In the genomic region with DNA sequence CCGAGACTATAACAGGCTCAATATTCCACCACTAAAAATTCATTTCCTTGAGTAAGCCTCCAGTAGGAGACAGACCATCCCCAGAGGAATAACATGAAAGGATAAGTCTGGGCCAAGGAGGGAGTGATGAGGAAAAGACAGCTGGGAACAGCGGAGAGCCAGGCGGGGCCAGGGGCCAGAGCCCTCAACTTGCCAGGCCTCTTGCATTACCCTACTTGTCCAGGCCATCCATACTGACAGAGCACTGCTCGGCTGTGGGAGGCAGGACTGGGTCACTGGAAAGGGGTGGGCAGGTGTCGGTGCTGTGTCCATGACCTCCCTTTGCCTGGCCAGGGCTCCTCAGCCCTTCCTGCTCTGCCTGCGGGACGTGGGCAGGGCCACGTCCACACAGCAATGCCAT, we compare ENCODE assay signal across 23 cellular contexts. TPM values are rescaled to one million over a fixed set of nuclear protein-coding genes. Genes with fewer than 3 reads are reported as not detected.
A peak's percentile ranks its signal among the peaks of the same experiment; 100 is the strongest.
DNase-seq lines count a peak whose midpoint lies in the region; ATAC-seq, FAIRE-seq and TF ChIP-seq lines count a peak whose summit lies in the region.
"Had no signal": no experiment of that assay in that cellular context is flagged by ENCODE, and none has a peak within 500 bp of the region (broad histone marks: within the 10 kb centered on the region; RNA-seq: fewer than 3 reads in every experiment).

No MANE protein-coding gene starts in this region.

- H3K9ac ChIP-seq in mesenchymal stem cell (ENCODE audit: low read length) = no peak overlapping the region
- H3K9ac ChIP-seq in HepG2 (ENCODE audit: insufficient read depth, low read depth, low read length) = no peak overlapping the region

- H3K27me3 ChIP-seq in gastroesophageal sphincter (peaks cover 6% of the 10 kb centered on the region), mesenchymal stem cell (ENCODE audit: control insufficient read depth in 1 of 2, insufficient read depth in 1 of 2, low read length in 2 of 2) (peaks cover 0 to 19% of the 10 kb centered on the region in 2 experiments), transverse colon (no peaks in the 10 kb centered on the region), HepG2 (ENCODE audit: control insufficient read depth in 1 of 2, insufficient read depth in 2 of 2, low read length in 2 of 2) (peaks cover 4 to 25% of the 10 kb centered on the region in 2 experiments; a peak in 3 of 5 replicates)
- H3K27me3 ChIP-seq: BE2C had no signal

- H4K8ac ChIP-seq in mesenchymal stem cell (ENCODE audit: low read length) = no peak overlapping the region

- H3K27me3 Mint-ChIP-seq in activated T-cell treated with anti-CD3 and anti-CD28 coated beads, Interleukin-2, amount 50 U/mL, for 24 hours = peaks cover 8% of the 10 kb centered on the region

- POLR2A ChIA-PET in HepG2 (lab: Yijun Ruan, JAX) = no interaction called here

- no peaks in the 10 kb centered on the region for H3K36me3 Mint-ChIP-seq in activated T-cell treated with anti-CD3 and anti-CD28 coated beads, Interleukin-2, amount 50 U/mL, for 24 hours (ENCODE audit: low read depth)
- H3K36me3 Mint-ChIP-seq in stimulated activated effector memory CD8-positive, alpha-beta T cell treated with anti-CD3 and anti-CD28 coated beads, Interleukin-12 subunit alpha, Interleukin-12 subunit beta, amount 100 ng/mL, for 72 hours = no peaks in the 10 kb centered on the region

- H4K20me1 ChIP-seq in HepG2 (ENCODE audit: insufficient read depth, low read length) = no peaks in the 10 kb centered on the region

- TF ChIP-seq EP300 in gastroesophageal sphincter (IDR thresholded peaks at IDR 0.05) (no peak), transverse colon (IDR thresholded peaks at IDR 0.05; ENCODE audit: low read depth) (no peak), HepG2 (IDR thresholded peaks at IDR 0.05; ENCODE audit: low read depth in 2 of 2, low read length in 2 of 2) (no peak), HepG2 (CRISPR knock-in tag; IDR thresholded peaks at IDR 0.05; ENCODE audit: borderline replicate concordance) (no peak)

- H4K91ac ChIP-seq in mesenchymal stem cell (ENCODE audit: low read length) = peak overlapping the region; percentile 25

- H2BK15ac ChIP-seq in mesenchymal stem cell (ENCODE audit: low read depth, poor library complexity, severe bottlenecking) = no peak overlapping the region

- no peak overlapping the region for H3K27ac ChIP-seq in gastroesophageal sphincter
- no peak overlapping the region for H3K27ac ChIP-seq in mesenchymal stem cell (ENCODE audit: low read length, poor library complexity, severe bottlenecking)
- H3K27ac ChIP-seq in transverse colon = no peak overlapping the region
- H3K27ac ChIP-seq in HepG2 (ENCODE audit: extremely low read length, insufficient read depth, low read length) = no peak overlapping the region

- H3K4me1 ChIP-seq in gastroesophageal sphincter (no peaks in the 10 kb centered on the region), mesenchymal stem cell (ENCODE audit: control insufficient read depth, insufficient read depth, low read depth, low read length) (peaks cover 8% of the 10 kb centered on the region), transverse colon (no peaks in the 10 kb centered on the region), HepG2 (ENCODE audit: insufficient read depth, low read length) (peaks cover 9% of the 10 kb centered on the region; the same call in 1 of the 2 replicates)

- H3K4ac ChIP-seq in mesenchymal stem cell (ENCODE audit: low read depth in 1 of 2, low read length in 2 of 2) = no peak overlapping the region

- BruUV-seq in HepG2 (replicated peaks; lab: Mats Ljungman, UMichigan) = no TSS peak

- FAIRE-seq in HepG2 (lab: Jason Lieb, UNC) = no peak

- H3K9me3 ChIP-seq in gastroesophageal sphincter (no peaks in the 10 kb centered on the region), mesenchymal stem cell (ENCODE audit: control insufficient read depth, low read length) (no peaks in the 10 kb centered on the region), transverse colon (no peaks in the 10 kb centered on the region), HepG2 (ENCODE audit: low read length) (no peaks in the 10 kb centered on the region)
- H3K9me3 ChIP-seq: BE2C had no signal

- intact Hi-C loops in transverse colon (cut with DNase I; ENCODE audit: low total_unique reads) (no loop called here), HepG2 (cut with micrococcal nuclease; ENCODE audit: unreplicated experiment) (no loop called here)

- no peak overlapping the region for H2AK5ac ChIP-seq in mesenchymal stem cell (ENCODE audit: low read length, severe bottlenecking)

- peak; percentile 3 for DNase-seq in activated T-cell treated with anti-CD3 and anti-CD28 coated beads, Interleukin-2, amount 50 U/mL, for 1 hour
- no peak for DNase-seq in activated T-cell treated with anti-CD3 and anti-CD28 coated beads, Interleukin-2, amount 50 U/mL, for 24 hours
- DNase-seq in mesenchymal stem cell (no peak), transverse colon (no peak), HepG2 (ENCODE audit: low spot score) (no peak), NCI-H2171 (lab: John Stamatoyannopoulos, UW) (no peak)
- DNase-seq in stimulated activated effector memory CD8-positive, alpha-beta T cell treated with anti-CD3 and anti-CD28 coated beads, Interleukin-12 subunit alpha, Interleukin-12 subunit beta, amount 100 ng/mL, for 72 hours (ENCODE audit: low spot score in 2 of 2) = no peak
- DNase-seq: 8988T; BE2C; CD4-positive, alpha-beta T cell; EL; Kasumi-1; MM.1S; NCI-H1092 treated with DMSO at 0.1 percent for 48 hours; NCI-H1694 treated with DMSO at 0.1 percent for 48 hours; NCI-H446 treated with DMSO at 0.1 percent for 48 hours; NCI-H748 treated with DMSO at 0.1 percent for 48 hours; OCI-M1 had no signal

- no peak overlapping the region for H3K4me2 ChIP-seq in mesenchymal stem cell (ENCODE audit: low read length, poor library complexity, severe bottlenecking)
- no peak overlapping the region for H3K4me2 ChIP-seq in HepG2 (ENCODE audit: low read depth, low read length)

- H3K9me3 Mint-ChIP-seq in activated T-cell treated with anti-CD3 and anti-CD28 coated beads, Interleukin-2, amount 50 U/mL, for 24 hours = no peaks in the 10 kb centered on the region
- H3K9me3 Mint-ChIP-seq in stimulated activated effector memory CD8-positive, alpha-beta T cell treated with anti-CD3 and anti-CD28 coated beads, Interleukin-12 subunit alpha, Interleukin-12 subunit beta, amount 100 ng/mL, for 72 hours = no peaks in the 10 kb centered on the region
- H3K9me3 Mint-ChIP-seq: CD4-positive, alpha-beta T cell had no signal

- no peaks in the 10 kb centered on the region for H3K79me1 ChIP-seq in mesenchymal stem cell (replicated peaks; ENCODE audit: low read length, poor library complexity, severe bottlenecking)

- peak overlapping the region in 1 of 2 experiments; percentile 64 for H3K14ac ChIP-seq in mesenchymal stem cell (ENCODE audit: low read length in 2 of 2)

- ATAC-seq in gastroesophageal sphincter = peak; percentile 85
- ATAC-seq in stimulated activated effector memory CD8-positive, alpha-beta T cell treated with anti-CD3 and anti-CD28 coated beads, Interleukin-12 subunit alpha, Interleukin-12 subunit beta, amount 100 ng/mL, for 72 hours = no peak
- no peak for ATAC-seq in HepG2

- CTCF ChIA-PET in HepG2 (lab: Yijun Ruan, JAX; ENCODE audit: low intra/inter-chr PET ratio, low total read pairs) = no interaction called here

- no peak overlapping the region for H2AFZ ChIP-seq in mesenchymal stem cell (ENCODE audit: low read depth, low read length)
- H2AFZ ChIP-seq in HepG2 (ENCODE audit: low read length) = no peak overlapping the region

- no peak overlapping the region for H2BK5ac ChIP-seq in mesenchymal stem cell (ENCODE audit: low read depth, low read length, poor library complexity, severe bottlenecking)

- WGBS in gastroesophageal sphincter (ENCODE audit: low coverage in 1 of 2), 2 donors = 55 to 57% methylated on average over 1 to 5 of the region's 8 CpGs
- WGBS in mesenchymal stem cell = 76% methylated on average over 7 of the region's 8 CpGs
- WGBS in transverse colon (ENCODE audit: low coverage in 1 of 2), 2 donors = 75 to 100% methylated on average over 2 to 8 of the region's 8 CpGs
- whole genome bisulfite sequencing in HepG2 (ENCODE audit: low lambda C conversion rate) = 67% methylated on average over 4 of the region's 8 CpGs

- no peak for TF ChIP-seq POLR2A in gastroesophageal sphincter (IDR thresholded peaks at IDR 0.05)
- TF ChIP-seq POLR2A in transverse colon (IDR thresholded peaks at IDR 0.05) = no peak
- no peak for TF ChIP-seq POLR2A in HepG2 (IDR thresholded peaks at IDR 0.05; ENCODE audit: insufficient read depth in 1 of 2, low read depth in 2 of 2, low read length in 2 of 2)

- no peak overlapping the region for H2BK12ac ChIP-seq in mesenchymal stem cell (ENCODE audit: low read length in 2 of 2)

- TF ChIP-seq CTCF in gastroesophageal sphincter (IDR thresholded peaks at IDR 0.05) (no peak), transverse colon (IDR thresholded peaks at IDR 0.05) (no peak), HepG2 (CRISPR knock-in tag; IDR thresholded peaks at IDR 0.05) (no peak)

- in situ Hi-C loops in transverse colon (cut with MboI; ENCODE audit: low pct_ligation_motif_present in 1 of 4, low pct_unique_long_range_greater_than_20kb in 1 of 4, low sequenced_read_pairs in 3 of 4) = no loop called here
- in situ Hi-C loops in HepG2 (cut with HindIII; ENCODE audit: extremely low pct_ligation_motif_present, low pct_unique_long_range_greater_than_20kb) = no loop called here

- H3K27ac Mint-ChIP-seq in activated T-cell treated with anti-CD3 and anti-CD28 coated beads, Interleukin-2, amount 50 U/mL, for 24 hours = no peak overlapping the region
- peak overlapping the region; percentile 2 for H3K27ac Mint-ChIP-seq in stimulated activated effector memory CD8-positive, alpha-beta T cell treated with anti-CD3 and anti-CD28 coated beads, Interleukin-12 subunit alpha, Interleukin-12 subunit beta, amount 100 ng/mL, for 72 hours
- H3K27ac Mint-ChIP-seq: CD4-positive, alpha-beta T cell; IgD-negative memory B cell had no signal

- H3K36me3 ChIP-seq in gastroesophageal sphincter (no peaks in the 10 kb centered on the region), mesenchymal stem cell (ENCODE audit: control insufficient read depth in 1 of 2, insufficient read depth in 2 of 2, low read depth in 1 of 2, low read length in 2 of 2) (no peaks in the 10 kb centered on the region), transverse colon (no peaks in the 10 kb centered on the region), HepG2 (replicated peaks in 1 of 2; ENCODE audit: control insufficient read depth in 1 of 2, insufficient read depth in 2 of 2, low read length in 2 of 2) (no peaks in the 10 kb centered on the region)
- H3K36me3 ChIP-seq: BE2C had no signal

- no peak overlapping the region for H3K4me3 ChIP-seq in gastroesophageal sphincter
- H3K4me3 ChIP-seq in mesenchymal stem cell (ENCODE audit: insufficient read depth in 1 of 2, low read depth in 1 of 2, low read length in 2 of 2) = no peak overlapping the region
- H3K4me3 ChIP-seq in transverse colon = no peak overlapping the region
- no peak overlapping the region for H3K4me3 ChIP-seq in HepG2 (replicated peaks in 1 of 3; ENCODE audit: insufficient read depth in 1 of 3, low read depth in 2 of 3, low read length in 3 of 3)

- no peaks in the 10 kb centered on the region for H3K79me2 ChIP-seq in HepG2 (ENCODE audit: insufficient read depth, low read length)

- no peak for TF ChIP-seq RAD21 in HepG2 (CRISPR knock-in tag; IDR thresholded peaks at IDR 0.05)

- no peaks in the 10 kb centered on the region for H3K4me1 Mint-ChIP-seq in activated T-cell treated with anti-CD3 and anti-CD28 coated beads, Interleukin-2, amount 50 U/mL, for 24 hours (ENCODE audit: low read depth)
- peaks cover 6% of the 10 kb centered on the region for H3K4me1 Mint-ChIP-seq in stimulated activated effector memory CD8-positive, alpha-beta T cell treated with anti-CD3 and anti-CD28 coated beads, Interleukin-12 subunit alpha, Interleukin-12 subunit beta, amount 100 ng/mL, for 72 hours
- H3K4me1 Mint-ChIP-seq: IgD-negative memory B cell had no signal

- H3K18ac ChIP-seq in mesenchymal stem cell (ENCODE audit: low read depth in 1 of 2, low read length in 2 of 2) = peak overlapping the region in 1 of 2 experiments; percentile 22

- H3K23ac ChIP-seq in mesenchymal stem cell (ENCODE audit: low read length in 2 of 2) = no peak overlapping the region

- H3K4me3 Mint-ChIP-seq in activated T-cell treated with anti-CD3 and anti-CD28 coated beads, Interleukin-2, amount 50 U/mL, for 24 hours = no peak overlapping the region
- no peak overlapping the region for H3K4me3 Mint-ChIP-seq in stimulated activated effector memory CD8-positive, alpha-beta T cell treated with anti-CD3 and anti-CD28 coated beads, Interleukin-12 subunit alpha, Interleukin-12 subunit beta, amount 100 ng/mL, for 72 hours
- H3K4me3 Mint-ChIP-seq: CD4-positive, alpha-beta T cell; IgD-negative memory B cell had no signal

- H2BK120ac ChIP-seq in mesenchymal stem cell (ENCODE audit: low read depth, low read length) = no peak overlapping the region

RNA-seq across cellular contexts. Expression of a gene that starts 8.6 kb away (rescaled TPM):
- total RNA-seq in gastroesophageal sphincter (1 to 10 TPM; 3.4 to 7.4 (median 5.9) TPM), transverse colon (1 to 10 TPM; 1.5 to 2.8 (median 2.5) TPM), HepG2 (2016; rRNA removed; fragmentation: Illumina TruSeq; extraction: Trizol) (not detected in 2 replicates)
- 0.30 TPM for polyA plus RNA-seq in mesenchymal stem cell (2013, experiment 1 of 2)
- polyA plus RNA-seq in mesenchymal stem cell (2013, experiment 2 of 2) = 0.27 TPM
- total RNA-seq in HepG2 (2016; cell fraction: cytosol; rRNA removed; fragmentation: Illumina TruSeq; extraction: Trizol; ENCODE audit: low read depth) = not detected in 2 replicates
- not detected in 2 replicates for total RNA-seq in HepG2 (2016; cell fraction: insoluble cytoplasmic fraction; rRNA removed; fragmentation: Illumina TruSeq; extraction: Trizol)
- not detected in 2 replicates for total RNA-seq in HepG2 (2016; cell fraction: membrane; rRNA removed; fragmentation: Illumina TruSeq; extraction: Trizol)
- total RNA-seq in HepG2 (2016; cell fraction: nucleus; rRNA removed; fragmentation: Illumina TruSeq; extraction: Trizol) = not detected in 2 replicates
- polyA plus RNA-seq in HepG2 (2011; rRNA removed) = not detected in 2 replicates
- 0.01 and 0.03 TPM in 2 replicates for polyA plus RNA-seq in HepG2 (2011; cell fraction: cytosol; rRNA removed)
- polyA plus RNA-seq in HepG2 (2011; cell fraction: nucleus; rRNA removed) = 0.21 TPM in 1 of 2 replicates, not detected in the other
- polyA plus RNA-seq in HepG2 (2012) = not detected in 2 replicates
- polyA plus RNA-seq in HepG2 (2016; cell fraction: cytosol; fragmentation: Illumina TruSeq; extraction: Trizol; ENCODE audit: low read depth) = not detected in 2 replicates
- polyA plus RNA-seq in HepG2 (2016; cell fraction: insoluble cytoplasmic fraction; fragmentation: Illumina TruSeq; extraction: Trizol; ENCODE audit: low read depth) = not detected in 2 replicates
- not detected in 2 replicates for polyA plus RNA-seq in HepG2 (2016; cell fraction: membrane; fragmentation: Illumina TruSeq; extraction: Trizol; ENCODE audit: low read depth)
- polyA plus RNA-seq in HepG2 (2016; cell fraction: nucleus; fragmentation: Illumina TruSeq; extraction: Trizol; ENCODE audit: insufficient read depth, low read depth) = not detected in 2 replicates
- polyA minus RNA-seq in HepG2 (2011; rRNA and poly(A)+ RNA removed; ENCODE audit: low replicate concordance) = 0.65 TPM in 1 of 2 replicates, not detected in the other
- not detected in 2 replicates for polyA minus RNA-seq in HepG2 (2011; cell fraction: cytosol; rRNA and poly(A)+ RNA removed)
- not detected in 2 replicates for polyA minus RNA-seq in HepG2 (2011; cell fraction: nucleus; rRNA and poly(A)+ RNA removed)
- total RNA-seq: CD4-positive, alpha-beta T cell; HT1080 had no signal
- polyA plus RNA-seq: IgD-negative memory B cell had no signal

RNA-seq across cellular contexts. Expression of a gene that starts 38.2 kb away (rescaled TPM):
- under 1 TPM in 1 of 4 donors, not detected in 3; 0.12 TPM for total RNA-seq in gastroesophageal sphincter
- polyA plus RNA-seq in mesenchymal stem cell (2013, experiment 1 of 2) = not detected
- not detected for polyA plus RNA-seq in mesenchymal stem cell (2013, experiment 2 of 2)
- total RNA-seq in transverse colon = not detected
- not detected in 2 replicates for total RNA-seq in HepG2 (2016; rRNA removed; fragmentation: Illumina TruSeq; extraction: Trizol)
- total RNA-seq in HepG2 (2016; cell fraction: cytosol; rRNA removed; fragmentation: Illumina TruSeq; extraction: Trizol; ENCODE audit: low read depth) = not detected in 2 replicates
- total RNA-seq in HepG2 (2016; cell fraction: insoluble cytoplasmic fraction; rRNA removed; fragmentation: Illumina TruSeq; extraction: Trizol) = not detected in 2 replicates
- total RNA-seq in HepG2 (2016; cell fraction: membrane; rRNA removed; fragmentation: Illumina TruSeq; extraction: Trizol) = not detected in 2 replicates
- not detected in 2 replicates for total RNA-seq in HepG2 (2016; cell fraction: nucleus; rRNA removed; fragmentation: Illumina TruSeq; extraction: Trizol)
- polyA plus RNA-seq in HepG2 (2011; rRNA removed) = not detected in 2 replicates
- polyA plus RNA-seq in HepG2 (2011; cell fraction: cytosol; rRNA removed) = not detected in 2 replicates
- polyA plus RNA-seq in HepG2 (2011; cell fraction: nucleus; rRNA removed) = not detected in 2 replicates
- not detected in 2 replicates for polyA plus RNA-seq in HepG2 (2012)
- polyA plus RNA-seq in HepG2 (2016; cell fraction: cytosol; fragmentation: Illumina TruSeq; extraction: Trizol; ENCODE audit: low read depth) = not detected in 2 replicates
- not detected in 2 replicates for polyA plus RNA-seq in HepG2 (2016; cell fraction: insoluble cytoplasmic fraction; fragmentation: Illumina TruSeq; extraction: Trizol; ENCODE audit: low read depth)
- not detected in 2 replicates for polyA plus RNA-seq in HepG2 (2016; cell fraction: membrane; fragmentation: Illumina TruSeq; extraction: Trizol; ENCODE audit: low read depth)
- polyA plus RNA-seq in HepG2 (2016; cell fraction: nucleus; fragmentation: Illumina TruSeq; extraction: Trizol; ENCODE audit: insufficient read depth, low read depth) = not detected in 2 replicates
- polyA minus RNA-seq in HepG2 (2011; rRNA and poly(A)+ RNA removed; ENCODE audit: low replicate concordance) = not detected in 2 replicates
- not detected in 2 replicates for polyA minus RNA-seq in HepG2 (2011; cell fraction: cytosol; rRNA and poly(A)+ RNA removed)
- polyA minus RNA-seq in HepG2 (2011; cell fraction: nucleus; rRNA and poly(A)+ RNA removed) = not detected in 2 replicates
- total RNA-seq: CD4-positive, alpha-beta T cell; H4; HT1080; RPMI7951 had no signal
- polyA plus RNA-seq: IgD-negative memory B cell had no signal

RNA-seq across cellular contexts. Expression of a gene that starts 49.3 kb away (rescaled TPM):
- total RNA-seq in gastroesophageal sphincter = 1 to 10 TPM in 1 of 4 donors, not detected in 3; 7.8 TPM
- polyA plus RNA-seq in mesenchymal stem cell (2013, experiment 1 of 2) = 0.03 TPM
- not detected for polyA plus RNA-seq in mesenchymal stem cell (2013, experiment 2 of 2)
- total RNA-seq in transverse colon = not detected
- not detected in 2 replicates for total RNA-seq in HepG2 (2016; rRNA removed; fragmentation: Illumina TruSeq; extraction: Trizol)
- not detected in 2 replicates for total RNA-seq in HepG2 (2016; cell fraction: cytosol; rRNA removed; fragmentation: Illumina TruSeq; extraction: Trizol; ENCODE audit: low read depth)
- not detected in 2 replicates for total RNA-seq in HepG2 (2016; cell fraction: insoluble cytoplasmic fraction; rRNA removed; fragmentation: Illumina TruSeq; extraction: Trizol)
- total RNA-seq in HepG2 (2016; cell fraction: membrane; rRNA removed; fragmentation: Illumina TruSeq; extraction: Trizol) = not detected in 2 replicates
- not detected in 2 replicates for total RNA-seq in HepG2 (2016; cell fraction: nucleus; rRNA removed; fragmentation: Illumina TruSeq; extraction: Trizol)
- polyA plus RNA-seq in HepG2 (2011; rRNA removed) = not detected in 2 replicates
- not detected in 2 replicates for polyA plus RNA-seq in HepG2 (2011; cell fraction: cytosol; rRNA removed)
- not detected in 2 replicates for polyA plus RNA-seq in HepG2 (2011; cell fraction: nucleus; rRNA removed)
- not detected in 2 replicates for polyA plus RNA-seq in HepG2 (2012)
- polyA plus RNA-seq in HepG2 (2016; cell fraction: cytosol; fragmentation: Illumina TruSeq; extraction: Trizol; ENCODE audit: low read depth) = not detected in 2 replicates
- polyA plus RNA-seq in HepG2 (2016; cell fraction: insoluble cytoplasmic fraction; fragmentation: Illumina TruSeq; extraction: Trizol; ENCODE audit: low read depth) = not detected in 2 replicates
- not detected in 2 replicates for polyA plus RNA-seq in HepG2 (2016; cell fraction: membrane; fragmentation: Illumina TruSeq; extraction: Trizol; ENCODE audit: low read depth)
- polyA plus RNA-seq in HepG2 (2016; cell fraction: nucleus; fragmentation: Illumina TruSeq; extraction: Trizol; ENCODE audit: insufficient read depth, low read depth) = not detected in 2 replicates
- polyA minus RNA-seq in HepG2 (2011; rRNA and poly(A)+ RNA removed; ENCODE audit: low replicate concordance) = 0.82 TPM in 1 of 2 replicates, not detected in the other
- polyA minus RNA-seq in HepG2 (2011; cell fraction: cytosol; rRNA and poly(A)+ RNA removed) = not detected in 2 replicates
- not detected in 2 replicates for polyA minus RNA-seq in HepG2 (2011; cell fraction: nucleus; rRNA and poly(A)+ RNA removed)
- total RNA-seq: CD4-positive, alpha-beta T cell; H4; HT1080; RPMI7951 had no signal
- polyA plus RNA-seq: IgD-negative memory B cell had no signal
